14 cellular contexts compared by ENCODE assay signal in genomic region chr10:49298666-49298989, GRCh38. TPM values are rescaled to one million over a fixed set of nuclear protein-coding genes. Genes with fewer than 3 reads are reported as not detected.
DNase-seq lines count a peak whose midpoint lies in the region; ATAC-seq and TF ChIP-seq lines count a peak whose summit lies in the region.
"Had no signal": no experiment of that assay in that cellular context is flagged by ENCODE, and none has a peak within 500 bp of the region (broad histone marks: within the 10 kb centered on the region; RNA-seq: fewer than 3 reads in every experiment).

No MANE protein-coding gene starts in this region.

- H3K9me2 ChIP-seq in GM23248 (ENCODE audit: insufficient read depth): no peaks in the 10 kb centered on the region

- H3K27me3 ChIP-seq in GM23248 (replicated peaks; ENCODE audit: insufficient read depth) (peaks cover 18% of the 10 kb centered on the region), sigmoid colon (no peaks in the 10 kb centered on the region), spleen (replicated peaks in 1 of 7) (peaks cover 0 to 11% (median 0%) of the 10 kb centered on the region in 7 donors)

- 9 to 11% methylated on average over 11 of the region's 11 CpGs for WGBS in GM23248 (ENCODE audit: low coverage in 1 of 2, low lambda C conversion rate in 2 of 2, missing lambda C conversion rate in 2 of 2), 2 experiments
- 37 to 52% methylated on average over 11 of the region's 11 CpGs for WGBS in sigmoid colon, 2 donors
- 79 to 84% (median 81%) methylated on average over 11 of the region's 11 CpGs for WGBS in spleen, 5 donors

- no peak overlapping the region for H3K4me2 ChIP-seq in GM23248 (ENCODE audit: unreplicated experiment)

- TF ChIP-seq EP300 in sigmoid colon (IDR thresholded peaks at IDR 0.05): no peak

- H3K27ac Mint-ChIP-seq in chondrocyte (ENCODE audit: unreplicated experiment): peak overlapping the region; percentile 62

- no peaks in the 10 kb centered on the region for H3K9me3 ChIP-seq in GM23248 (ENCODE audit: low read depth)
- no peaks in the 10 kb centered on the region for H3K9me3 ChIP-seq in sigmoid colon
- H3K9me3 ChIP-seq in spleen: no peaks in the 10 kb centered on the region

- H3K27me3 Mint-ChIP-seq in chondrocyte (ENCODE audit: low read depth): peaks cover 9% of the 10 kb centered on the region
- H3K27me3 Mint-ChIP-seq: central memory CD8-positive, alpha-beta T cell had no signal

- no peak for ATAC-seq in HG03469 (IDR thresholded peaks at IDR 0.05; ENCODE audit: unreplicated experiment)

- no peaks in the 10 kb centered on the region for H4K20me1 ChIP-seq in GM23248 (ENCODE audit: insufficient read depth)

- H3K36me3 ChIP-seq in GM23248 (ENCODE audit: low read depth) (no peaks in the 10 kb centered on the region), sigmoid colon (no peaks in the 10 kb centered on the region), spleen (no peaks in the 10 kb centered on the region)

- no peaks in the 10 kb centered on the region for H3K36me3 Mint-ChIP-seq in chondrocyte (ENCODE audit: low read depth)
- H3K36me3 Mint-ChIP-seq: CD14-positive monocyte had no signal

- DNase-seq in GM23248 (peak; percentile 37), chondrocyte (ENCODE audit: low spot score) (no peak), iPS-NIHi7 (ENCODE audit: extremely low spot score) (peak; percentile 45), sigmoid colon (peak; percentile 65), G401 (ENCODE audit: low spot score) (no peak), pons (ENCODE audit: low spot score) (no peak), spleen (no peak)
- DNase-seq: activated effector memory CD4-positive, alpha-beta T cell treated with Interleukin-2 at 50 U/mL for 16 hours; NCI-H146; T-helper 9 cell had no signal

- H3K79me2 ChIP-seq in GM23248 (ENCODE audit: insufficient read depth): no peaks in the 10 kb centered on the region

- H3K9me3 Mint-ChIP-seq in chondrocyte (ENCODE audit: low read depth): no peaks in the 10 kb centered on the region
- H3K9me3 Mint-ChIP-seq: CD14-positive monocyte; central memory CD8-positive, alpha-beta T cell had no signal

- intact Hi-C loops in sigmoid colon (cut with DNase I) (no loop called here), spleen (cut with DNase I; ENCODE audit: low total_unique reads) (no loop called here)

- peak overlapping the region; percentile 41 for H3K4me3 Mint-ChIP-seq in chondrocyte (ENCODE audit: unreplicated experiment)
- H3K4me3 Mint-ChIP-seq: CD14-positive monocyte; central memory CD8-positive, alpha-beta T cell had no signal

- H2AFZ ChIP-seq in GM23248: no peak overlapping the region; the same call in 1 of the 2 replicates

- in situ Hi-C loops in GM23248 (cut with MboI): no loop called here
- in situ Hi-C loops in G401 (cut with HindIII; ENCODE audit: low sequenced_read_pairs): no loop called here

- no peak overlapping the region for H3K9ac ChIP-seq in GM23248

- TF ChIP-seq POLR2A in sigmoid colon (IDR thresholded peaks at IDR 0.05) (no peak), spleen (IDR thresholded peaks at IDR 0.05) (no peak)

- peaks cover 15% of the 10 kb centered on the region for H3K4me1 Mint-ChIP-seq in chondrocyte (ENCODE audit: low read depth)
- H3K4me1 Mint-ChIP-seq: central memory CD8-positive, alpha-beta T cell had no signal

- H3K27ac ChIP-seq in GM23248: no peak overlapping the region
- peak overlapping the region in 1 of 4 donors; percentile 6 for H3K27ac ChIP-seq in sigmoid colon
- H3K27ac ChIP-seq in spleen: no peak overlapping the region
- H3K27ac ChIP-seq: epithelial cell of prostate had no signal

- H3K4me1 ChIP-seq in GM23248 (ENCODE audit: insufficient read depth) (no peaks in the 10 kb centered on the region), sigmoid colon (peaks cover 0 to 10% (median 0%) of the 10 kb centered on the region in 4 donors), spleen (peaks cover 0 to 19% (median 0%) of the 10 kb centered on the region in 6 donors)

- H3F3A ChIP-seq in GM23248 (ENCODE audit: insufficient read depth): no peaks in the 10 kb centered on the region

- H3K4me3 ChIP-seq in GM23248: no peak overlapping the region
- H3K4me3 ChIP-seq in sigmoid colon: no peak overlapping the region
- H3K4me3 ChIP-seq in spleen: no peak overlapping the region

- TF ChIP-seq CTCF in chondrocyte (IDR thresholded peaks at IDR 0.05): no peak
- TF ChIP-seq CTCF in sigmoid colon (IDR thresholded peaks at IDR 0.05): no peak
- no peak for TF ChIP-seq CTCF in spleen (IDR thresholded peaks at IDR 0.05 in 8 of 11, conservative IDR thresholded peaks at IDR 0.05 in 3 of 11)

RNA-seq across cellular contexts. Expression of gene C10orf71, which starts 0.3 kb away (rescaled TPM):
- total RNA-seq in GM23248 (2014; rRNA removed; shearing (Covaris generic)): not detected in 2 replicates
- polyA plus RNA-seq in GM23248 (2016; fragmentation: Nextera tagmentation; extraction: Ambion mirVana) (not detected in 2 replicates), sigmoid colon (not detected), spleen (not detected)
- total RNA-seq in chondrocyte (not detected in 3 replicates), sigmoid colon (not detected), spleen (not detected)
- not detected in 2 replicates for total RNA-seq in G401 (2014; rRNA removed; shearing (Covaris generic))
- polyA plus RNA-seq: CD14-positive monocyte had no signal

Comparison
In these comparisons a context has a peak if more than half of its experiments do, and no peak if none do; other contexts are left out.
1. DNase-seq: peak in GM23248 (single experiment), iPS-NIHi7 (single experiment) and sigmoid colon (single experiment); none in chondrocyte (single experiment), G401 (single experiment), pons (single experiment) and spleen (single experiment).